20 cellular contexts compared by ENCODE assay signal in genomic region chr1:162366671-162367070, GRCh38. TPM values are rescaled to one million over a fixed set of nuclear protein-coding genes. Genes with fewer than 3 reads are reported as not detected.
A peak's percentile ranks its signal among the peaks of the same experiment; 100 is the strongest.
DNase-seq lines count a peak whose midpoint lies in the region; ATAC-seq and TF ChIP-seq lines count a peak whose summit lies in the region.
"Had no signal": no experiment of that assay in that cellular context is flagged by ENCODE, and none has a peak within 500 bp of the region (broad histone marks: within the 10 kb centered on the region; RNA-seq: fewer than 3 reads in every experiment).

No MANE protein-coding gene starts in this region.

- no peak for TF ChIP-seq CTCF in heart right ventricle (IDR thresholded peaks at IDR 0.05)
- no peak for TF ChIP-seq CTCF in right atrium auricular region (IDR thresholded peaks at IDR 0.05)
- TF ChIP-seq CTCF in suprapubic skin (IDR thresholded peaks at IDR 0.05) = no peak

- no peaks in the 10 kb centered on the region for H3K36me3 Mint-ChIP-seq in activated T-helper 17 cell treated with anti-CD3 and anti-CD28 coated beads, Interleukin-2, amount 50 U/mL, for 72 hours (ENCODE audit: low read depth)
- H3K36me3 Mint-ChIP-seq: mesothelial cell of epicardium had no signal

- 73 to 84% methylated on average over 9 of the region's 9 CpGs for WGBS in heart right ventricle, 2 donors
- WGBS in suprapubic skin = 87% methylated on average over 9 of the region's 9 CpGs
- WGBS in GM23248 (ENCODE audit: low coverage in 1 of 2, low lambda C conversion rate in 2 of 2, missing lambda C conversion rate in 2 of 2), 2 experiments = 75 to 84% methylated on average over 9 of the region's 9 CpGs

- H3K9me3 Mint-ChIP-seq in activated T-helper 17 cell treated with anti-CD3 and anti-CD28 coated beads, Interleukin-2, amount 50 U/mL, for 72 hours = no peaks in the 10 kb centered on the region
- H3K9me3 Mint-ChIP-seq: mesothelial cell of epicardium had no signal

- H3K9ac ChIP-seq in GM23248 = no peak overlapping the region

- peaks cover 0 to 24% (median 0%) of the 10 kb centered on the region in 9 donors for H3K36me3 ChIP-seq in heart right ventricle
- no peaks in the 10 kb centered on the region for H3K36me3 ChIP-seq in right atrium auricular region
- no peaks in the 10 kb centered on the region for H3K36me3 ChIP-seq in suprapubic skin
- no peaks in the 10 kb centered on the region for H3K36me3 ChIP-seq in GM23248 (ENCODE audit: low read depth)

- no peak for TF ChIP-seq POLR2A in suprapubic skin (IDR thresholded peaks at IDR 0.05)

- no peaks in the 10 kb centered on the region for H4K20me1 ChIP-seq in GM23248 (ENCODE audit: insufficient read depth)

- ATAC-seq in heart right ventricle = peak in 4 of 8 donors; percentile 16 to 45 (median 22)
- ATAC-seq in activated T-helper 17 cell treated with anti-CD3 and anti-CD28 coated beads, Interleukin-2, amount 50 U/mL, for 72 hours (replicated peaks) = peak; percentile 38
- peak; percentile 6 for ATAC-seq in left lobe of liver
- ATAC-seq in HG02973 (IDR thresholded peaks at IDR 0.05; ENCODE audit: unreplicated experiment) = no peak

- intact Hi-C loops in heart right ventricle (cut with DNase I) = no loop called here

- no peak overlapping the region for H3K27ac Mint-ChIP-seq in activated T-helper 17 cell treated with anti-CD3 and anti-CD28 coated beads, Interleukin-2, amount 50 U/mL, for 72 hours
- H3K27ac Mint-ChIP-seq: mesothelial cell of epicardium had no signal

- in situ Hi-C loops in GM23248 (cut with MboI) = loop anchor here (25.0 kb wide), 1 partner anchor 446 kb away; no protein-coding TSS in a partner anchor

- H3K9me3 ChIP-seq in heart right ventricle = no peaks in the 10 kb centered on the region
- H3K9me3 ChIP-seq in right atrium auricular region = no peaks in the 10 kb centered on the region
- no peaks in the 10 kb centered on the region for H3K9me3 ChIP-seq in suprapubic skin
- H3K9me3 ChIP-seq in GM23248 (ENCODE audit: low read depth) = no peaks in the 10 kb centered on the region

- no peak for TF ChIP-seq EP300 in suprapubic skin (IDR thresholded peaks at IDR 0.05)

- H3K9me2 ChIP-seq in GM23248 (ENCODE audit: insufficient read depth) = no peaks in the 10 kb centered on the region

- no peaks in the 10 kb centered on the region for H3K27me3 ChIP-seq in heart right ventricle
- no peaks in the 10 kb centered on the region for H3K27me3 ChIP-seq in right atrium auricular region
- H3K27me3 ChIP-seq in suprapubic skin = no peaks in the 10 kb centered on the region
- H3K27me3 ChIP-seq in GM23248 (replicated peaks; ENCODE audit: insufficient read depth) = no peaks in the 10 kb centered on the region

- peaks cover 12% of the 10 kb centered on the region for H3K27me3 Mint-ChIP-seq in activated T-helper 17 cell treated with anti-CD3 and anti-CD28 coated beads, Interleukin-2, amount 50 U/mL, for 72 hours

- H3K4me3 Mint-ChIP-seq in activated T-helper 17 cell treated with anti-CD3 and anti-CD28 coated beads, Interleukin-2, amount 50 U/mL, for 72 hours = no peak overlapping the region
- H3K4me3 Mint-ChIP-seq: mesothelial cell of epicardium had no signal

- H3F3A ChIP-seq in GM23248 (ENCODE audit: insufficient read depth) = no peaks in the 10 kb centered on the region

- H2AFZ ChIP-seq in GM23248 = no peak overlapping the region
- H2AFZ ChIP-seq: PC-9 had no signal

- DNase-seq in heart right ventricle (no peak), right atrium auricular region (ENCODE audit: low spot score) (no peak), left lobe of liver (ENCODE audit: low spot score) (no peak), suprapubic skin (ENCODE audit: low spot score in 2 of 2) (no peak), GM23248 (no peak), GOT3 (lab: John Stamatoyannopoulos, UW) (no peak)
- DNase-seq: activated CD8-positive, alpha-beta memory T cell treated with anti-CD3 and anti-CD28 coated beads, Interleukin-2, amount 50 U/mL, for 4 hours; activated naive CD4-positive, alpha-beta T cell treated with anti-CD3 and anti-CD28 coated beads, Interleukin-2, amount 50 U/mL, for 16 hours; islet precursor cell; MM.1S; NCI-H2029; NCI-H526; PC-9; T-helper 1 cell had no signal

- H3K27ac ChIP-seq in heart right ventricle (no peak overlapping the region), right atrium auricular region (no peak overlapping the region), suprapubic skin (no peak overlapping the region), GM23248 (no peak overlapping the region)
- H3K27ac ChIP-seq: PC-9 had no signal

- peak overlapping the region in 8 of 10 donors; percentile 21 to 60 (median 34) for H3K4me3 ChIP-seq in heart right ventricle
- peak overlapping the region in 1 of 2 donors; percentile 29 for H3K4me3 ChIP-seq in right atrium auricular region
- H3K4me3 ChIP-seq in suprapubic skin = peak overlapping the region; percentile 23
- H3K4me3 ChIP-seq in GM23248 = no peak overlapping the region
- H3K4me3 ChIP-seq: PC-9 had no signal

- H3K4me2 ChIP-seq in GM23248 (ENCODE audit: unreplicated experiment) = no peak overlapping the region
- H3K4me2 ChIP-seq: PC-9 had no signal

- no peaks in the 10 kb centered on the region for H3K79me2 ChIP-seq in GM23248 (ENCODE audit: insufficient read depth)

- H3K4me1 ChIP-seq in heart right ventricle = no peaks in the 10 kb centered on the region
- H3K4me1 ChIP-seq in right atrium auricular region = no peaks in the 10 kb centered on the region
- peaks cover 6% of the 10 kb centered on the region for H3K4me1 ChIP-seq in suprapubic skin
- H3K4me1 ChIP-seq in GM23248 (ENCODE audit: insufficient read depth) = no peaks in the 10 kb centered on the region

- no peaks in the 10 kb centered on the region for H3K4me1 Mint-ChIP-seq in activated T-helper 17 cell treated with anti-CD3 and anti-CD28 coated beads, Interleukin-2, amount 50 U/mL, for 72 hours
- H3K4me1 Mint-ChIP-seq: mesothelial cell of epicardium had no signal

RNA-seq across cellular contexts. Expression of gene SPATA46, which starts 10.0 kb away (rescaled TPM):
- not detected for total RNA-seq in heart right ventricle
- not detected for polyA plus RNA-seq in heart right ventricle
- not detected for total RNA-seq in right atrium auricular region
- not detected for total RNA-seq in activated T-helper 17 cell treated with anti-CD3 and anti-CD28 coated beads, Interleukin-2, amount 50 U/mL, for 72 hours
- total RNA-seq in left lobe of liver = not detected
- not detected for total RNA-seq in suprapubic skin
- total RNA-seq in GM23248 (2014; rRNA removed; shearing (Covaris generic)) = not detected in 2 replicates
- polyA plus RNA-seq in GM23248 (2016; fragmentation: Nextera tagmentation; extraction: Ambion mirVana) = not detected in 2 replicates
- total RNA-seq: bronchial epithelial cell, mesothelial cell of epicardium, osteocyte, PC-9 had no signal
- polyA plus RNA-seq: thymus had no signal

RNA-seq across cellular contexts. Expression of gene C1orf226, which starts 14.9 kb away (rescaled TPM):
- total RNA-seq in heart right ventricle = 1 to 10 TPM; 2.0 to 6.7 (median 5.5) TPM
- 1 to 10 TPM; 1.0 to 1.8 TPM for polyA plus RNA-seq in heart right ventricle
- 1 to 10 TPM; 3.0 to 7.0 TPM for total RNA-seq in right atrium auricular region
- total RNA-seq in activated T-helper 17 cell treated with anti-CD3 and anti-CD28 coated beads, Interleukin-2, amount 50 U/mL, for 72 hours = not detected
- 50.4 TPM for total RNA-seq in left lobe of liver
- total RNA-seq in suprapubic skin = 10 to 100 TPM in 2 of 4 donors, 1 to 10 TPM in 2; 3.1 to 14.0 (median 8.9) TPM
- total RNA-seq in GM23248 (2014; rRNA removed; shearing (Covaris generic)) = under 0.01 and 0.13 TPM in 2 replicates
- polyA plus RNA-seq in GM23248 (2016; fragmentation: Nextera tagmentation; extraction: Ambion mirVana) = 0.04 and 0.08 TPM in 2 replicates

RNA-seq across cellular contexts. Expression of gene SH2D1B, which starts 45.3 kb away (rescaled TPM):
- total RNA-seq in heart right ventricle = under 1 TPM in 4 of 10 donors, not detected in 6; 0.15 to 0.60 (median 0.17) TPM
- under 1 TPM in 1 of 2 donors, not detected in 1; 0.09 TPM for polyA plus RNA-seq in heart right ventricle
- total RNA-seq in right atrium auricular region = under 1 TPM in 1 of 2 donors, not detected in 1; 0.16 TPM
- total RNA-seq in activated T-helper 17 cell treated with anti-CD3 and anti-CD28 coated beads, Interleukin-2, amount 50 U/mL, for 72 hours = not detected
- total RNA-seq in left lobe of liver = 0.10 TPM
- not detected for total RNA-seq in suprapubic skin
- total RNA-seq in GM23248 (2014; rRNA removed; shearing (Covaris generic)) = not detected in 2 replicates
- 0.38 TPM in 1 of 2 replicates, not detected in the other for polyA plus RNA-seq in GM23248 (2016; fragmentation: Nextera tagmentation; extraction: Ambion mirVana)
- total RNA-seq: bronchial epithelial cell, mesothelial cell of epicardium, osteocyte, PC-9 had no signal
